Comparison of ENCODE assay signal across 8 cellular contexts in genomic region chr2:64330691-64331429, GRCh38.
DNase-seq lines count a peak whose midpoint lies in the region; ATAC-seq, FAIRE-seq and TF ChIP-seq lines count a peak whose summit lies in the region.

No MANE protein-coding gene starts in this region.

- peak overlapping the region; percentile 32 to 45 for H3K4me3 ChIP-seq in kidney (ENCODE audit: low read length in 2 of 2)

- DNase-seq in GOT3 (lab: John Stamatoyannopoulos, UW), result peak; percentile 13
- peak; percentile 80 for DNase-seq in NCI-H345 treated with DMSO at 0.1 percent for 48 hours (lab: John Stamatoyannopoulos, UW; ENCODE audit: unreplicated experiment)
- DNase-seq in activated CD4-positive, CD25-positive, alpha-beta regulatory T cell treated with anti-CD3 and anti-CD28 coated beads, Interleukin-2, amount 50 U/mL, for 72 hours, result peak; percentile 75
- DNase-seq in cerebellar cortex (ENCODE audit: low spot score), result peak; percentile 93
- DNase-seq in kidney, result peak; percentile 86
- peak; percentile 73 for DNase-seq in stimulated activated CD4-positive, alpha-beta T cell treated with anti-CD3 and anti-CD28 coated beads, Interleukin-12 subunit alpha, Interleukin-12 subunit beta, amount 100 ng/mL, for 4 hours

- H3K36me3 ChIP-seq in kidney (ENCODE audit: control insufficient read depth in 1 of 2, insufficient read depth in 2 of 2, low read length in 2 of 2), result no peaks in the 10 kb centered on the region

- ATAC-seq in HG02763 (IDR thresholded peaks at IDR 0.05; ENCODE audit: unreplicated experiment), result no peak

- intact Hi-C loops in kidney (cut with DNase I), result loop anchor here (5.0 kb wide), 1 partner anchor 156 kb away; no protein-coding TSS in a partner anchor

- FAIRE-seq in A204.1 (lab: Jason Lieb, UNC) (peak; percentile 63), kidney (lab: Jason Lieb, UNC) (no peak)

- peaks cover 4 to 17% of the 10 kb centered on the region in 2 donors for H3K4me1 ChIP-seq in kidney (ENCODE audit: control insufficient read depth in 1 of 2, insufficient read depth in 1 of 2, low read depth in 1 of 2, low read length in 2 of 2)

- H3K9me3 ChIP-seq in kidney (ENCODE audit: control insufficient read depth in 1 of 2, low read length in 2 of 2), result no peaks in the 10 kb centered on the region

- TF ChIP-seq CTCF in kidney (IDR thresholded peaks at IDR 0.05; ENCODE audit: borderline replicate concordance, extremely low read depth, insufficient read depth), result peak; percentile 94

- peak overlapping the region; percentile 61 to 75 for H3K27ac ChIP-seq in kidney (ENCODE audit: low read depth in 2 of 2, low read length in 2 of 2)

- H3K9ac ChIP-seq in kidney (ENCODE audit: low read length in 2 of 2), result no peak overlapping the region

Comparison
In these comparisons a context has a peak if more than half of its experiments do, and no peak if none do; other contexts are left out.
1. DNase-seq: peak in every context shown above with its lines; median percentile 93 in cerebellar cortex; 86 in kidney; 80 in NCI-H345 treated with DMSO at 0.1 percent for 48 hours; 75 in activated CD4-positive, CD25-positive, alpha-beta regulatory T cell treated with anti-CD3 and anti-CD28 coated beads, Interleukin-2, amount 50 U/mL, for 72 hours; 73 in stimulated activated CD4-positive, alpha-beta T cell treated with anti-CD3 and anti-CD28 coated beads, Interleukin-12 subunit alpha, Interleukin-12 subunit beta, amount 100 ng/mL, for 4 hours; 13 in GOT3.